13 cellular contexts compared by ENCODE assay signal in genomic region chr3:10438902-10439610, GRCh38.
A peak's percentile ranks its signal among the peaks of the same experiment; 100 is the strongest.
DNase-seq lines count a peak whose midpoint lies in the region; ATAC-seq, FAIRE-seq and TF ChIP-seq lines count a peak whose summit lies in the region.
"Had no signal": no experiment of that assay in that cellular context is flagged by ENCODE, and none has a peak within 500 bp of the region (broad histone marks: within the 10 kb centered on the region; RNA-seq: fewer than 3 reads in every experiment).

No MANE protein-coding gene starts in this region.

- no peak overlapping the region for H3K4me2 ChIP-seq in IMR-90 (ENCODE audit: low read depth, low read length)

- H3K9me1 ChIP-seq in IMR-90 (ENCODE audit: insufficient read depth, low read length) = peaks cover 21% of the 10 kb centered on the region

- H4K5ac ChIP-seq in IMR-90 (ENCODE audit: low read depth, low read length) = no peak overlapping the region

- no peak overlapping the region for H3K18ac ChIP-seq in IMR-90 (ENCODE audit: low read depth, low read length)

- H3K4ac ChIP-seq in IMR-90 (ENCODE audit: low read depth, low read length) = peak overlapping the region; percentile 2

- H3K4me3 Mint-ChIP-seq in CD4-positive, CD25-positive, alpha-beta regulatory T cell = no peak overlapping the region

- TF ChIP-seq POLR2A in IMR-90 (IDR thresholded peaks at IDR 0.05; ENCODE audit: low read depth, low read length) = no peak
- TF ChIP-seq POLR2A in right lobe of liver (IDR thresholded peaks at IDR 0.05) = no peak

- no peak overlapping the region for H3K14ac ChIP-seq in IMR-90 (replicated peaks; ENCODE audit: low read depth, low read length)

- in situ Hi-C loops in IMR-90 (cut with MboI; ENCODE audit: low sequenced_read_pairs) = loop anchor here (5.0 kb wide), 1 partner anchor 67 kb away; no protein-coding TSS in a partner anchor

- no TSS peak for BruUV-seq in IMR-90 (replicated peaks; lab: Mats Ljungman, UMichigan)

- H2BK120ac ChIP-seq in IMR-90 (ENCODE audit: low read depth, low read length) = peak overlapping the region; percentile 16; the same call in 1 of the 2 replicates

- intact Hi-C loops in IMR-90 (cut with micrococcal nuclease) = loop anchor here (2.0 to 5.0 kb wide), 2 partner anchors 72 to 86 kb away; no protein-coding TSS in a partner anchor
- intact Hi-C loops in right lobe of liver (cut with DNase I) = no loop called here
- intact Hi-C loops in kidney (cut with DNase I) = no loop called here

- no peaks in the 10 kb centered on the region for H3K79me1 ChIP-seq in IMR-90 (ENCODE audit: low read depth in 1 of 2, low read length in 2 of 2)

- H2AFZ ChIP-seq in IMR-90 (replicated peaks; ENCODE audit: low read length, poor library complexity) = peak overlapping the region; percentile 85

- peaks cover 0 to 37% (median 21%) of the 10 kb centered on the region in 4 donors for H3K4me1 Mint-ChIP-seq in CD4-positive, CD25-positive, alpha-beta regulatory T cell

- peaks cover 3% of the 10 kb centered on the region; the same call in 1 of the 2 replicates for H4K20me1 ChIP-seq in IMR-90 (ENCODE audit: insufficient read depth, low read length)

- H3K27me3 Mint-ChIP-seq in CD4-positive, CD25-positive, alpha-beta regulatory T cell = no peaks in the 10 kb centered on the region

- no peak for FAIRE-seq in kidney (lab: Jason Lieb, UNC)
- FAIRE-seq: GM12892, HTR-8/SVneo had no signal

- H3K27ac ChIP-seq in CD4-positive, CD25-positive, alpha-beta regulatory T cell (ENCODE audit: insufficient read depth, low read length, poor library complexity, severe bottlenecking) = no peak overlapping the region
- H3K27ac ChIP-seq in IMR-90 (ENCODE audit: insufficient read depth, low read length) (no peak overlapping the region), right lobe of liver (no peak overlapping the region), skeletal muscle tissue (ENCODE audit: low read depth, low read length) (peak overlapping the region; percentile 98), kidney (ENCODE audit: low read depth in 2 of 2, low read length in 2 of 2) (no peak overlapping the region)

- no peak overlapping the region for H3K56ac ChIP-seq in IMR-90 (ENCODE audit: extremely low read depth, insufficient read depth, low read length)

- no peak overlapping the region for H4K8ac ChIP-seq in IMR-90 (ENCODE audit: low read depth in 2 of 2, low read length in 2 of 2)

- CTCF ChIA-PET in IMR-90 (lab: Yijun Ruan, JAX) = no interaction called here

- H2BK15ac ChIP-seq in IMR-90 (ENCODE audit: low read depth, low read length) = no peak overlapping the region

- no peak overlapping the region; the same call in 1 of the 2 replicates for H4K91ac ChIP-seq in IMR-90 (ENCODE audit: insufficient read depth, low read depth, low read length)

- no peak for TF ChIP-seq RAD21 in IMR-90 (IDR thresholded peaks at IDR 0.05; ENCODE audit: low read length)

- H2AK5ac ChIP-seq in IMR-90 (ENCODE audit: low read depth, low read length) = no peak overlapping the region; the same call in 1 of the 2 replicates

- dilution Hi-C loops in IMR-90 (cut with HindIII; ENCODE audit: low sequenced_read_pairs, unreplicated experiment) = no loop called here

- TF ChIP-seq CTCF in IMR-90 (conservative IDR thresholded peaks at IDR 0.05; ENCODE audit: low read depth, low read length) (no peak), right lobe of liver (IDR thresholded peaks at IDR 0.05) (no peak), kidney (IDR thresholded peaks at IDR 0.05; ENCODE audit: borderline replicate concordance, extremely low read depth, insufficient read depth) (no peak)

- no peak for ATAC-seq in CD4-positive, CD25-positive, alpha-beta regulatory T cell (ENCODE audit: low read depth in 2 of 2)
- ATAC-seq in IMR-90 (ENCODE audit: low read depth) = no peak
- ATAC-seq in right lobe of liver = peak; percentile 73 to 85 (median 81)

- no peaks in the 10 kb centered on the region for H3K9me3 Mint-ChIP-seq in CD4-positive, CD25-positive, alpha-beta regulatory T cell

- no peak overlapping the region for H2AK9ac ChIP-seq in IMR-90 (replicated peaks; ENCODE audit: low read depth, low read length, poor library complexity)

- no peaks in the 10 kb centered on the region for H3K9me3 ChIP-seq in CD4-positive, CD25-positive, alpha-beta regulatory T cell (ENCODE audit: control insufficient read depth in 2 of 2, low read length in 2 of 2)
- H3K9me3 ChIP-seq in IMR-90 (ENCODE audit: control insufficient read depth, insufficient read depth, low read length) (no peaks in the 10 kb centered on the region), right lobe of liver (no peaks in the 10 kb centered on the region), skeletal muscle tissue (ENCODE audit: control insufficient read depth in 3 of 3, low read length in 3 of 3) (no peaks in the 10 kb centered on the region), kidney (ENCODE audit: control insufficient read depth in 1 of 2, low read length in 2 of 2) (no peaks in the 10 kb centered on the region)

- peak overlapping the region; percentile 14 for H2BK5ac ChIP-seq in IMR-90 (ENCODE audit: low read depth, low read length, poor library complexity, severe bottlenecking)

- POLR2A ChIA-PET in IMR-90 (lab: Charles Lee; ENCODE audit: unreplicated experiment) = no interaction called here

- 87% methylated on average over 7 of the region's 8 CpGs; no CpG with 5 or more reads in 1 of the 2 experiments for WGBS in IMR-90 (ENCODE audit: extremely low coverage in 2 of 2, insufficient read length in 1 of 2), 2 experiments
- WGBS in right lobe of liver (ENCODE audit: insufficient coverage, low coverage, low lambda C conversion rate, missing lambda C conversion rate) = no CpG with 5 or more reads among the region's 8 CpGs

- H3K27me3 ChIP-seq in CD4-positive, CD25-positive, alpha-beta regulatory T cell (ENCODE audit: control insufficient read depth, insufficient read depth, low read length) = no peaks in the 10 kb centered on the region
- no peaks in the 10 kb centered on the region for H3K27me3 ChIP-seq in IMR-90 (ENCODE audit: control insufficient read depth, insufficient read depth, low read length)
- H3K27me3 ChIP-seq in right lobe of liver = no peaks in the 10 kb centered on the region
- H3K27me3 ChIP-seq in skeletal muscle tissue (ENCODE audit: control insufficient read depth in 3 of 3, insufficient read depth in 3 of 3, low read length in 3 of 3) = no peaks in the 10 kb centered on the region

- H3K4me3 ChIP-seq in CD4-positive, CD25-positive, alpha-beta regulatory T cell (ENCODE audit: low read depth, low read length) = no peak overlapping the region
- H3K4me3 ChIP-seq in IMR-90 (ENCODE audit: insufficient read depth, low read depth, low read length) (no peak overlapping the region), right lobe of liver (no peak overlapping the region), skeletal muscle tissue (ENCODE audit: low read length in 3 of 3) (no peak overlapping the region), kidney (ENCODE audit: low read length in 2 of 2) (no peak overlapping the region)

- H3K9ac ChIP-seq in IMR-90 (ENCODE audit: low read depth, low read length) = no peak overlapping the region
- H3K9ac ChIP-seq in skeletal muscle tissue (ENCODE audit: low read depth in 1 of 3, low read length in 3 of 3) = peak overlapping the region; percentile 27 to 73 (median 46)
- H3K9ac ChIP-seq in kidney (ENCODE audit: low read length in 2 of 2) = no peak overlapping the region

- H3K4me1 ChIP-seq in CD4-positive, CD25-positive, alpha-beta regulatory T cell (ENCODE audit: control insufficient read depth, insufficient read depth, low read length, poor library complexity, severe bottlenecking) = peaks cover 23% of the 10 kb centered on the region
- H3K4me1 ChIP-seq in IMR-90 (ENCODE audit: control insufficient read depth, insufficient read depth, low read length) (peaks cover 16% of the 10 kb centered on the region), right lobe of liver (peaks cover 0 to 44% (median 17%) of the 10 kb centered on the region in 4 donors), skeletal muscle tissue (ENCODE audit: control insufficient read depth in 3 of 3, insufficient read depth in 3 of 3, low read length in 3 of 3) (peaks cover 46 to 77% (median 49%) of the 10 kb centered on the region in 3 donors), kidney (ENCODE audit: control insufficient read depth in 1 of 2, insufficient read depth in 1 of 2, low read depth in 1 of 2, low read length in 2 of 2) (no peaks in the 10 kb centered on the region)

- no peaks in the 10 kb centered on the region for H3K36me3 ChIP-seq in CD4-positive, CD25-positive, alpha-beta regulatory T cell (ENCODE audit: control insufficient read depth, insufficient read depth, low read length)
- H3K36me3 ChIP-seq in IMR-90 (ENCODE audit: control insufficient read depth, insufficient read depth, low read length) (no peaks in the 10 kb centered on the region), right lobe of liver (no peaks in the 10 kb centered on the region), skeletal muscle tissue (ENCODE audit: control insufficient read depth in 3 of 3, insufficient read depth in 3 of 3, low read length in 3 of 3) (no peaks in the 10 kb centered on the region), kidney (ENCODE audit: control insufficient read depth in 1 of 2, insufficient read depth in 2 of 2, low read length in 2 of 2) (no peaks in the 10 kb centered on the region)

- no peak overlapping the region for H3K23ac ChIP-seq in IMR-90 (ENCODE audit: low read depth, low read length)

- DNase-seq in CD4-positive, CD25-positive, alpha-beta regulatory T cell = no peak
- DNase-seq in IMR-90 = peak; percentile 15
- DNase-seq in right lobe of liver = peak; percentile 76 to 87 (median 86)
- DNase-seq in SIG-M5 treated with dmso at 0.1 percent for 504 hours (lab: John Stamatoyannopoulos, UW; ENCODE audit: unreplicated experiment) = no peak
- DNase-seq in kidney = no peak
- no peak for DNase-seq in activated gamma-delta T cell (lab: John Stamatoyannopoulos, UW)
- DNase-seq: ACHN, NCI-H187 treated with DMSO at 0.1 percent for 48 hours, NCI-H526 treated with DMSO at 0.1 percent for 48 hours, SHP77 had no signal

- peak overlapping the region; percentile 53 for H2BK20ac ChIP-seq in IMR-90 (ENCODE audit: low read depth, low read length)

- H3K36me3 Mint-ChIP-seq in CD4-positive, CD25-positive, alpha-beta regulatory T cell = no peaks in the 10 kb centered on the region

- H3K27ac Mint-ChIP-seq in CD4-positive, CD25-positive, alpha-beta regulatory T cell = peak overlapping the region; percentile 55 to 92 (median 84)

TF ChIP-seq in IMR-90, 13 proteins besides CTCF, POLR2A, EP300 and RAD21 (continues in another document):
- no peak for TF ChIP-seq CEBPB (IDR thresholded peaks at IDR 0.05; ENCODE audit: low read depth, low read length)
- TF ChIP-seq RFX5 (IDR thresholded peaks at IDR 0.05; ENCODE audit: low read depth, low read length) = no peak
- TF ChIP-seq MAZ (IDR thresholded peaks at IDR 0.05; ENCODE audit: borderline replicate concordance, low read depth, low read length) = no peak
- TF ChIP-seq RCOR1 (IDR thresholded peaks at IDR 0.05; ENCODE audit: insufficient replicate concordance, low read length) = no peak

Comparison
In these comparisons a context has a peak if more than half of its experiments do, and no peak if none do; other contexts are left out.
1. ATAC-seq: peak in right lobe of liver (4 of 4); none in CD4-positive, CD25-positive, alpha-beta regulatory T cell (0 of 2) and IMR-90 (single experiment).
2. DNase-seq: peak in IMR-90 (single experiment) and right lobe of liver (3 of 3); none in CD4-positive, CD25-positive, alpha-beta regulatory T cell (0 of 3), SIG-M5 treated with dmso at 0.1 percent for 504 hours (single experiment), kidney (single experiment) and activated gamma-delta T cell (single experiment).
3. H3K9ac ChIP-seq: peak in skeletal muscle tissue (3 of 3); none in IMR-90 (single experiment) and kidney (0 of 2).